In the genomic region with DNA sequence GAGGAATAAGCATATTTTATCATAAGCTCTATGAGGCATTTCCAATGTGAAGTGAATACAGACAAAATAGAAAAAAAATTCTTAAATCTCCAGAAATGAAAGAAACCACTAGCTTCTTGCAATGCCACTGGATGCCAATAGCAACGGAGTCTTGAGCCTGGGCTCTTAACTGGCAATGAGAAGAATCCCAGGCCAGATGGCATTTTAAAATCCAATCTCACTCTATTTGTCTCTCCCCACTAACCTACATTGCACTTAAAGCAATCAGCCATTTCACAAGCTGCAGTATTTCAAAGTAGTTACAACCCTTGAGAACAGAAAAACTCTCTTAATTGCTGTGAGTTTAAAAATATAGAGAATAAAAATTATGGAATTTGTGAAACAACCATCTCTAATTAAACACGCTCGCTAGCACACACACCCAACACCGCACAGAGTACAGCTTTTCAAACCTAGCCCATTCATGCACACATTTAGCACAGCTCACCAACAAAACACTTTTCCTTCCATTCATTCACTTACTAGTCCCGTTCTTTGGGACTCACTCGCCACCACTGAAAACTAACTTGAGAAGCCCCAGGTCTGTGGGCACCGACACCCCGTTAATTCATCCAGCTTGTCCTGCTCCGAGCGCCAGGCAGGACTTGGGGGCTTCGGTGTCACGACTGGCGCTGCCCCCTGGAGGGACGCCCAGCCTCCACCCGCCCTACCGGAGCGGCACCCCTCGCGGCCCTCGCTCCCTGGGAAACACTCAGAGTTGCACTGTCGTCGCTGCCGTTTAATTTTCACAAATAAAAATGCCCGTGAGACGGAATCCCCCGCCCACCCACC, we compare ENCODE assay signal across 7 cellular contexts. TPM values are rescaled to one million over a fixed set of nuclear protein-coding genes. Genes with fewer than 3 reads are reported as not detected.
DNase-seq lines count a peak whose midpoint lies in the region; FAIRE-seq and TF ChIP-seq lines count a peak whose summit lies in the region.

No MANE protein-coding gene starts in this region.

- H3K4me1 ChIP-seq in breast epithelium (no peaks in the 10 kb centered on the region), subcutaneous abdominal adipose tissue (ENCODE audit: control insufficient read depth in 5 of 5, insufficient read depth in 5 of 5, low read length in 5 of 5) (peaks cover 0 to 27% (median 18%) of the 10 kb centered on the region in 5 donors)

- H3K9me3 ChIP-seq in breast epithelium (no peaks in the 10 kb centered on the region), subcutaneous abdominal adipose tissue (ENCODE audit: control insufficient read depth in 5 of 5, low read length in 5 of 5) (no peaks in the 10 kb centered on the region)

- H3K9ac ChIP-seq in subcutaneous abdominal adipose tissue (ENCODE audit: low read length in 5 of 5): peak overlapping the region; percentile 14 to 80 (median 63)

- H3K36me3 ChIP-seq in breast epithelium (no peaks in the 10 kb centered on the region), kidney epithelial cell (ENCODE audit: control insufficient read depth, insufficient read depth, low read length) (no peaks in the 10 kb centered on the region), subcutaneous abdominal adipose tissue (ENCODE audit: control insufficient read depth in 5 of 5, insufficient read depth in 5 of 5, low read length in 5 of 5) (no peaks in the 10 kb centered on the region)

- H3K4me3 ChIP-seq in breast epithelium: peak overlapping the region; percentile 59 to 95 (median 70)
- peak overlapping the region; percentile 78 for H3K4me3 ChIP-seq in kidney epithelial cell (ENCODE audit: low read depth, low read length)
- peak overlapping the region; percentile 68 to 83 (median 73) for H3K4me3 ChIP-seq in subcutaneous abdominal adipose tissue (ENCODE audit: low read depth in 1 of 5, low read length in 5 of 5)

- TF ChIP-seq POLR2A in GM12892 (IDR thresholded peaks at IDR 0.05; ENCODE audit: low read depth, low read length) (no peak), breast epithelium (IDR thresholded peaks at IDR 0.05) (no peak)

- intact Hi-C loops in breast epithelium (cut with DNase I; ENCODE audit: low total_unique reads): no loop called here

- H3K27me3 ChIP-seq in breast epithelium: no peaks in the 10 kb centered on the region
- no peaks in the 10 kb centered on the region for H3K27me3 ChIP-seq in kidney epithelial cell (ENCODE audit: control insufficient read depth, insufficient read depth, low read length)
- H3K27me3 ChIP-seq in subcutaneous abdominal adipose tissue (ENCODE audit: control insufficient read depth in 5 of 5, insufficient read depth in 4 of 5, low read length in 5 of 5): no peaks in the 10 kb centered on the region

- peak; percentile 58 for FAIRE-seq in GM12892 (lab: Jason Lieb, UNC)

- TF ChIP-seq CTCF in breast epithelium (IDR thresholded peaks at IDR 0.05) (no peak), kidney epithelial cell (IDR thresholded peaks at IDR 0.05; ENCODE audit: insufficient read depth, low read length, poor library complexity, severe bottlenecking) (no peak)

- peak overlapping the region; percentile 78 to 90 for H3K27ac ChIP-seq in breast epithelium
- peak overlapping the region; percentile 74 for H3K27ac ChIP-seq in subcutaneous abdominal adipose tissue (ENCODE audit: low read depth, low read length)

- DNase-seq in GM12892 (ENCODE audit: insufficient read length) (peak; percentile 12), NCI-H1105 (lab: John Stamatoyannopoulos, UW) (peak; percentile 45), breast epithelium (ENCODE audit: low spot score in 2 of 2) (no peak), kidney epithelial cell (ENCODE audit: low read depth) (no peak), NOMO-1 (lab: John Stamatoyannopoulos, UW; ENCODE audit: unreplicated experiment in 2 of 2) (no peak), NCI-H2081 (lab: John Stamatoyannopoulos, UW) (no peak)

RNA-seq across cellular contexts. Expression of gene DDAH1, which starts 1.1 kb away (rescaled TPM):
- 0.19 TPM for polyA plus RNA-seq in GM12892 (2012; ENCODE audit: missing spikeins)
- total RNA-seq in breast epithelium (10 to 100 TPM in 2 of 3 donors, 1 to 10 TPM in 1; 9.3 to 24.3 (median 23.9) TPM), kidney epithelial cell (32.6 and 33.4 TPM in 2 replicates)

Comparison
In these comparisons a context has a peak if more than half of its experiments do, and no peak if none do; other contexts are left out.
1. DNase-seq: peak in GM12892 (single experiment) and NCI-H1105 (single experiment); none in breast epithelium (0 of 2), kidney epithelial cell (single experiment), NOMO-1 (0 of 2) and NCI-H2081 (0 of 2).
2. Peak in every context shown above with its lines, with median percentiles within 50 percentile points of each other: H3K4me3 ChIP-seq.